In the genomic region with DNA sequence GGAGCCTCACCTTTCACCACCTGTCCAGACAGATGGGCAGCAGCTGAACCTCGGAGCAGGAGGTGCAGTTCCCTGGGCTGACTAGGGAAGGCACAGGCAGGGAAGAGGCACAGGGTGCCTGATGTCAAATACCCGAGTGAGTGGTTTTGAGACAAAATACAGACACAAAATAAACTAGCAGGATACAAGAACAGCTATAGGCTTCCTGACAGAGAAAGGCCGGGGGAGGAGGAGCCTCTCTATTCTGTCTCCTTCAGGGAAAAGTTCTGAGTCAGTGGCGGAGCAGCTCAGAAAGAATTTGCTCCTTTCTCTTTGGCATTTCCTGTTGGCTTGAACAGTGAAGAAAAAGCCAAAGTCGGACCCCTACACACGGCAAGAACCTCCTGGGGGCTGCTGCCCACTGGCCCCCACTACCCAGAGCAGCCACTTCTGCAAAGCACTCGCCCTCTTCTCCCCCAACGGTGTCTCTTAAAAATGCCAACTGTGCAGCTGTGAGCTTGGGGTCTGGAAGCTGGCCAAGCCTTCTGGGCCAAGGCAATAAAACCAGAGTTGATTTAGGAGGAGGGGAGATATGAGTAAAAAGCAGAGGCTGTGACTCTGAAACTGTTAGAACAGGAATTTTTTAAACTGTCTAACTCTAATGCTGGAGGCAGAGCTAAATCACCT, we compare ENCODE assay signal across 8 cellular contexts. TPM values are rescaled to one million over a fixed set of nuclear protein-coding genes. Genes with fewer than 3 reads are reported as not detected.
DNase-seq lines count a peak whose midpoint lies in the region; ATAC-seq, FAIRE-seq and TF ChIP-seq lines count a peak whose summit lies in the region.

No MANE protein-coding gene starts in this region.

- TF ChIP-seq EP300 in K562 (IDR thresholded peaks at IDR 0.05; ENCODE audit: low read length), result no peak

- BruUV-seq in K562 (replicated peaks; lab: Mats Ljungman, UMichigan), result no TSS peak

- H3K9me1 ChIP-seq in K562 (ENCODE audit: control insufficient read depth, insufficient read depth, low read length), result no peaks in the 10 kb centered on the region

- in situ Hi-C loops in K562 (cut with MboI), result no loop called here

- POLR2A ChIA-PET in K562 (lab: Yijun Ruan, JAX), result interaction anchor here (0.7 to 1.7 kb wide), 7 partner anchors 11 to 101 kb away, joined by 3 to 5 read pairs (median 4); a partner anchor contains a TSS

- intact Hi-C loops in K562 (cut with micrococcal nuclease), result no loop called here
- intact Hi-C loops in kidney (cut with DNase I), result no loop called here

- TF ChIP-seq RAD21 in K562 (CRISPR knock-in tag; conservative IDR thresholded peaks at IDR 0.05 in 1 of 2, IDR thresholded peaks at IDR 0.05 in 1 of 2), result no peak

- H3K36me3 ChIP-seq in K562 (ENCODE audit: control insufficient read depth, insufficient read depth, low read length) (peaks cover 98% of the 10 kb centered on the region), kidney (ENCODE audit: control insufficient read depth in 1 of 2, insufficient read depth in 2 of 2, low read length in 2 of 2) (peaks cover 38 to 74% of the 10 kb centered on the region in 2 donors), thoracic aorta (peaks cover 32% of the 10 kb centered on the region)

- no peak for TF ChIP-seq POLR2A in K562 (conservative IDR thresholded peaks at IDR 0.05)

- no peaks in the 10 kb centered on the region for H3K79me2 ChIP-seq in K562 (ENCODE audit: control insufficient read depth, insufficient read depth, low read length)

- CTCF ChIA-PET in K562 (lab: Yijun Ruan, JAX; ENCODE audit: low intra/inter-chr PET ratio), result no interaction called here

- peaks cover 0 to 3% of the 10 kb centered on the region in 2 experiments; a peak in 1 of 5 replicates for H3K4me1 ChIP-seq in K562 (replicated peaks in 1 of 2; ENCODE audit: control insufficient read depth in 2 of 2, insufficient read depth in 2 of 2, low read length in 2 of 2)
- H3K4me1 ChIP-seq in kidney (ENCODE audit: control insufficient read depth in 1 of 2, insufficient read depth in 1 of 2, low read depth in 1 of 2, low read length in 2 of 2), result peaks cover 13 to 22% of the 10 kb centered on the region in 2 donors
- peaks cover 45 to 71% of the 10 kb centered on the region in 2 donors for H3K4me1 ChIP-seq in thoracic aorta (ENCODE audit: control insufficient read depth in 1 of 2, low read depth in 2 of 2)

- H2AFZ ChIP-seq in K562 (ENCODE audit: low read depth, low read length), result no peak overlapping the region

- H3K27me3 ChIP-seq in K562 (ENCODE audit: control insufficient read depth in 2 of 2, insufficient read depth in 2 of 2, low read length in 2 of 2), result no peaks in the 10 kb centered on the region
- H3K27me3 ChIP-seq in thoracic aorta (replicated peaks; ENCODE audit: insufficient read depth), result no peaks in the 10 kb centered on the region

- peaks cover 5% of the 10 kb centered on the region; the same call in 1 of the 2 replicates for H4K20me1 ChIP-seq in K562 (replicated peaks; ENCODE audit: control insufficient read depth, insufficient read depth, low read length)

- H3K27ac ChIP-seq in K562 (ENCODE audit: extremely low read depth, low read depth, low read length), result no peak overlapping the region
- peak overlapping the region; percentile 28 to 79 for H3K27ac ChIP-seq in kidney (ENCODE audit: low read depth in 2 of 2, low read length in 2 of 2)
- H3K27ac ChIP-seq in thoracic aorta, result peak overlapping the region; percentile 93 to 96

- DNase-seq in DMS79 treated with DMSO at 0.1 percent for 48 hours (lab: John Stamatoyannopoulos, UW) (peak; percentile 75), NCI-H2081 (lab: John Stamatoyannopoulos, UW) (peak; percentile 77 to 90), K562 (ENCODE audit: extremely low read depth in 1 of 4, low spot score in 3 of 4) (no peak), kidney (peak; percentile 83), thoracic aorta (ENCODE audit: low spot score) (peak; percentile 64), NCI-H1436 (lab: John Stamatoyannopoulos, UW) (no peak)

- H3K9me3 ChIP-seq in K562 (replicated peaks; ENCODE audit: control insufficient read depth, insufficient read depth, low read depth, low read length) (no peaks in the 10 kb centered on the region), kidney (ENCODE audit: control insufficient read depth in 1 of 2, low read length in 2 of 2) (no peaks in the 10 kb centered on the region), thoracic aorta (no peaks in the 10 kb centered on the region)

- 89% methylated on average over 8 of the region's 8 CpGs for WGBS in K562 (ENCODE audit: insufficient coverage, low coverage, missing lambda C conversion rate)

- H3K4me2 ChIP-seq in K562 (ENCODE audit: insufficient read depth, low read length), result no peak overlapping the region

- ATAC-seq in K562, result no peak
- ATAC-seq in thoracic aorta (ENCODE audit: insufficient number of reproducible peaks, low FRiP score, low read depth), result peak; percentile 58
- no peak for ATAC-seq in HG03108 (IDR thresholded peaks at IDR 0.05; ENCODE audit: unreplicated experiment)
- ATAC-seq in GM18868 (IDR thresholded peaks at IDR 0.05; ENCODE audit: unreplicated experiment), result no peak

- no peak overlapping the region for H3K9ac ChIP-seq in K562 (ENCODE audit: insufficient read depth in 1 of 2, low read depth in 2 of 2, low read length in 2 of 2)
- no peak overlapping the region for H3K9ac ChIP-seq in kidney (ENCODE audit: low read length in 2 of 2)

- FAIRE-seq in K562 (lab: Jason Lieb, UNC), result no peak
- FAIRE-seq in kidney (lab: Jason Lieb, UNC), result no peak

- TF ChIP-seq CTCF in K562 (IDR thresholded peaks at IDR 0.05 in 2 of 3, conservative IDR thresholded peaks at IDR 0.05 in 1 of 3; ENCODE audit: insufficient read depth in 2 of 3, low read depth in 1 of 3, low read length in 3 of 3) (no peak), kidney (IDR thresholded peaks at IDR 0.05; ENCODE audit: borderline replicate concordance, extremely low read depth, insufficient read depth) (no peak), thoracic aorta (IDR thresholded peaks at IDR 0.05) (peak; percentile 19)

- H3K4me3 ChIP-seq in K562, result no peak overlapping the region
- peak overlapping the region in 1 of 2 donors; percentile 29 for H3K4me3 ChIP-seq in kidney (ENCODE audit: low read length in 2 of 2)
- peak overlapping the region; percentile 64 for H3K4me3 ChIP-seq in thoracic aorta

RNA-seq across cellular contexts. Expression of a gene that starts 14.4 kb away (rescaled TPM):
- total RNA-seq in K562 (2011; cell fraction: chromatin; rRNA removed; ENCODE audit: low replicate concordance), result 44.9 and 197 TPM in 2 replicates
- 108 and 129 TPM in 2 replicates for total RNA-seq in K562 (2011; cell fraction: nucleolus; rRNA removed)
- 63.6 and 65.2 TPM in 2 replicates for total RNA-seq in K562 (2011; cell fraction: nucleoplasm; rRNA removed)
- total RNA-seq in K562 (2014; rRNA removed), result 33.2 and 39.0 TPM in 2 replicates
- 3.9 and 8.6 TPM in 2 replicates for total RNA-seq in K562 (2014; rRNA removed; fragmentation: Illumina TruSeq; extraction: Trizol)
- total RNA-seq in K562 (2015; rRNA removed; fragmentation: Illumina TruSeq; extraction: Trizol), result 18.9 and 20.9 TPM in 2 replicates
- total RNA-seq in K562 (2021), result 51.2 and 52.5 TPM in 2 replicates
- 12.6 and 15.2 TPM in 2 replicates for polyA plus RNA-seq in K562 (2011; rRNA removed)
- 18.3 and 47.5 TPM in 2 replicates for polyA plus RNA-seq in K562 (2011; cell fraction: cytosol; rRNA removed)
- 42.7 and 112 TPM in 2 replicates for polyA plus RNA-seq in K562 (2011; cell fraction: nucleus; rRNA removed)
- polyA plus RNA-seq in K562 (2012), result 22.5 and 27.7 TPM in 2 replicates
- 7.6 and 25.3 TPM in 2 replicates for polyA plus RNA-seq in K562 (2014; fragmentation: Illumina TruSeq; extraction: Trizol)
- under 1 TPM; 0.31 to 0.69 TPM for polyA plus RNA-seq in K562 (2014; fragmentation: Nextera tagmentation; extraction: Ambion mirVana)
- 38.6 and 42.4 TPM in 2 replicates for polyA plus RNA-seq in K562 (2014; rRNA removed)
- 4.7 and 7.0 TPM in 2 replicates for polyA minus RNA-seq in K562 (2011; rRNA and poly(A)+ RNA removed)
- polyA minus RNA-seq in K562 (2011; cell fraction: cytosol; rRNA and poly(A)+ RNA removed), result 19.5 and 23.0 TPM in 2 replicates
- polyA minus RNA-seq in K562 (2011; cell fraction: nucleus; rRNA and poly(A)+ RNA removed), result 58.6 and 62.1 TPM in 2 replicates
- 28.6 TPM for total RNA-seq in kidney
- 13.2 TPM for polyA plus RNA-seq in kidney (ENCODE audit: insufficient read depth, low read depth, low replicate concordance)
- total RNA-seq in thoracic aorta, result 10 to 100 TPM; 43.2 to 57.9 TPM

RNA-seq across cellular contexts. Expression of a gene that starts 38.4 kb away (rescaled TPM):
- 0.23 TPM in 1 of 2 replicates, not detected in the other for total RNA-seq in K562 (2011; cell fraction: chromatin; rRNA removed; ENCODE audit: low replicate concordance)
- 0.26 and 0.33 TPM in 2 replicates for total RNA-seq in K562 (2011; cell fraction: nucleolus; rRNA removed)
- 0.37 TPM in 1 of 2 replicates, not detected in the other for total RNA-seq in K562 (2011; cell fraction: nucleoplasm; rRNA removed)
- total RNA-seq in K562 (2014; rRNA removed), result not detected in 2 replicates
- not detected in 2 replicates for total RNA-seq in K562 (2014; rRNA removed; fragmentation: Illumina TruSeq; extraction: Trizol)
- not detected in 2 replicates for total RNA-seq in K562 (2015; rRNA removed; fragmentation: Illumina TruSeq; extraction: Trizol)
- total RNA-seq in K562 (2021), result not detected in 2 replicates
- polyA plus RNA-seq in K562 (2011; rRNA removed), result not detected in 2 replicates
- polyA plus RNA-seq in K562 (2011; cell fraction: cytosol; rRNA removed), result not detected in 2 replicates
- polyA plus RNA-seq in K562 (2011; cell fraction: nucleus; rRNA removed), result 0.14 TPM in 1 of 2 replicates, not detected in the other
- polyA plus RNA-seq in K562 (2012), result 0.25 and 0.30 TPM in 2 replicates
- polyA plus RNA-seq in K562 (2014; fragmentation: Illumina TruSeq; extraction: Trizol), result not detected in 2 replicates
- not detected for polyA plus RNA-seq in K562 (2014; fragmentation: Nextera tagmentation; extraction: Ambion mirVana)
- 0.08 TPM in 1 of 2 replicates, not detected in the other for polyA plus RNA-seq in K562 (2014; rRNA removed)
- polyA minus RNA-seq in K562 (2011; rRNA and poly(A)+ RNA removed), result not detected in 2 replicates
- polyA minus RNA-seq in K562 (2011; cell fraction: cytosol; rRNA and poly(A)+ RNA removed), result not detected in 2 replicates
- polyA minus RNA-seq in K562 (2011; cell fraction: nucleus; rRNA and poly(A)+ RNA removed), result 0.13 TPM in 1 of 2 replicates, not detected in the other
- total RNA-seq in kidney, result 3.8 TPM
- 0.26 TPM for polyA plus RNA-seq in kidney (ENCODE audit: insufficient read depth, low read depth, low replicate concordance)
- total RNA-seq in thoracic aorta, result 1 to 10 TPM; 4.2 to 9.2 TPM

RNA-seq across cellular contexts. Expression of a gene that starts 54.0 kb away (rescaled TPM):
- 264 and 482 TPM in 2 replicates for total RNA-seq in K562 (2011; cell fraction: chromatin; rRNA removed; ENCODE audit: low replicate concordance)
- 393 and 500 TPM in 2 replicates for total RNA-seq in K562 (2011; cell fraction: nucleolus; rRNA removed)
- total RNA-seq in K562 (2011; cell fraction: nucleoplasm; rRNA removed), result 388 and 427 TPM in 2 replicates
- 1,572 and 2,328 TPM in 2 replicates for total RNA-seq in K562 (2014; rRNA removed)
- 512 and 566 TPM in 2 replicates for total RNA-seq in K562 (2014; rRNA removed; fragmentation: Illumina TruSeq; extraction: Trizol)
- 568 and 574 TPM in 2 replicates for total RNA-seq in K562 (2015; rRNA removed; fragmentation: Illumina TruSeq; extraction: Trizol)
- total RNA-seq in K562 (2021), result 1,775 and 1,801 TPM in 2 replicates
- 224 and 602 TPM in 2 replicates for polyA plus RNA-seq in K562 (2011; rRNA removed)
- 901 and 1,415 TPM in 2 replicates for polyA plus RNA-seq in K562 (2011; cell fraction: cytosol; rRNA removed)
- 1,206 and 1,333 TPM in 2 replicates for polyA plus RNA-seq in K562 (2011; cell fraction: nucleus; rRNA removed)
- 1,311 and 3,206 TPM in 2 replicates for polyA plus RNA-seq in K562 (2012)
- polyA plus RNA-seq in K562 (2014; fragmentation: Illumina TruSeq; extraction: Trizol), result 990 and 2,987 TPM in 2 replicates
- polyA plus RNA-seq in K562 (2014; fragmentation: Nextera tagmentation; extraction: Ambion mirVana), result 100 to 1,000 TPM; 259 to 386 TPM
- polyA plus RNA-seq in K562 (2014; rRNA removed), result 831 and 1,109 TPM in 2 replicates
- polyA minus RNA-seq in K562 (2011; rRNA and poly(A)+ RNA removed), result 205 and 410 TPM in 2 replicates
- 580 and 1,178 TPM in 2 replicates for polyA minus RNA-seq in K562 (2011; cell fraction: cytosol; rRNA and poly(A)+ RNA removed)
- 230 and 388 TPM in 2 replicates for polyA minus RNA-seq in K562 (2011; cell fraction: nucleus; rRNA and poly(A)+ RNA removed)
- total RNA-seq in kidney, result 2,632 TPM
- 1,350 TPM for polyA plus RNA-seq in kidney (ENCODE audit: insufficient read depth, low read depth, low replicate concordance)
- 1,000 to 10,000 TPM; 4,421 to 4,935 TPM for total RNA-seq in thoracic aorta

Comparison
In these comparisons a context has a peak if more than half of its experiments do, and no peak if none do; other contexts are left out.
1. DNase-seq: peak in DMS79 treated with DMSO at 0.1 percent for 48 hours (single experiment), NCI-H2081 (2 of 2), kidney (single experiment) and thoracic aorta (single experiment); none in K562 (0 of 4) and NCI-H1436 (single experiment).